In genomic region chr12:76690916-76691700, GRCh38 we compare ENCODE assay signal across 17 cellular contexts.
"Had no signal": no experiment of that assay in that cellular context is flagged by ENCODE, and none has a peak within 500 bp of the region (broad histone marks: within the 10 kb centered on the region; RNA-seq: fewer than 3 reads in every experiment).

No MANE protein-coding gene starts in this region.

- H3K36me3 ChIP-seq: sigmoid colon, upper lobe of left lung had no signal

- H3K4me1 ChIP-seq: psoas muscle, sigmoid colon, upper lobe of left lung had no signal

- H3K4me3 ChIP-seq: dorsolateral prefrontal cortex, psoas muscle, sigmoid colon, upper lobe of left lung had no signal

- H3K9me3 ChIP-seq: psoas muscle, sigmoid colon, upper lobe of left lung had no signal

- ATAC-seq: foreskin keratinocyte; stimulated activated naive CD8-positive, alpha-beta T cell treated with anti-CD3 and anti-CD28 coated beads, Interleukin-15, amount 100 ng/mL, for 72 hours; WTC11 had no signal

- H3K27ac ChIP-seq: dorsolateral prefrontal cortex, foreskin keratinocyte, psoas muscle, sigmoid colon, upper lobe of left lung had no signal

- H3K27me3 ChIP-seq: dorsolateral prefrontal cortex, foreskin keratinocyte, sigmoid colon, upper lobe of left lung had no signal

- DNase-seq: activated CD4-positive, alpha-beta memory T cell treated with anti-CD3 and anti-CD28 coated beads, Interleukin-2, amount 10 ng/mL, durations not matched to agents 7 days and 5 days; activated CD4-positive, alpha-beta T cell treated with anti-CD3 and anti-CD28 coated beads for 4 hours; activated naive CD4-positive, alpha-beta T cell treated with anti-CD3 and anti-CD28 coated beads, Interleukin-2, amount 50 U/mL, for 16 hours; activated T-cell treated with anti-CD3 and anti-CD28 coated beads, Interleukin-2, amount 50 U/mL, for 24 hours; amniotic stem cell; cerebellar nuclear complex; dorsolateral prefrontal cortex; erythroblast; foreskin keratinocyte; kidney glomerular epithelial cell; mesenchymal stem cell; psoas muscle; sigmoid colon; stimulated activated CD4-positive, alpha-beta T cell treated with anti-CD3 and anti-CD28 coated beads, Interleukin-1b, Interleukin-23, amount 100 ng/mL, for 48 hours; stimulated activated naive CD8-positive, alpha-beta T cell treated with anti-CD3 and anti-CD28 coated beads, Interleukin-15, amount 100 ng/mL, for 72 hours; upper lobe of left lung had no signal
